Comparison of ENCODE assay signal across 29 cellular contexts in the genomic region with DNA sequence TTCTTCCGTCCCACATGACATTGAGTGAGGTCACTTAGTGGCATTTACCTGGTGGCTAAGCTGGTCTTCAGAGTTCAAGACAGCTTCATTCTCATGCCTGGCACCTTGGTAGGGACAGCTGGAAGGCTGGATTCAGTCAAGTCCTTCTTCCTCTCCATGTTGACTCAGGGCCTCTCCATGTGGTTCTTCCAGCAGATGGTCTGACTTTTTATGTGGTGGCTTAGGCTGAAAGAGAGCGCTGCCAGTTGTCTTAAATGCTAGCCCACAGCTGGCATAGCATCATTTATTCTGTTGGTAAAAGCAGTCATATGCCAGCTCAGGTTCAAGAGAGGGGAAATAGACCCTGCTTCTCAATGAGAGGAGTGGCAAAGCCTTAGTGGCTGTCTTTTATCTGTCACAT.
"Had no signal": no experiment of that assay in that cellular context is flagged by ENCODE, and none has a peak within 500 bp of the region (broad histone marks: within the 10 kb centered on the region; RNA-seq: fewer than 3 reads in every experiment).

No MANE protein-coding gene starts in this region.

- H3K27ac Mint-ChIP-seq: activated naive CD4-positive, alpha-beta T cell treated with anti-CD3 and anti-CD28 coated beads, Interleukin-2, amount 10 ng/mL, durations not matched to agents 7 days and 5 days; activated naive CD8-positive, alpha-beta T cell treated with anti-CD3 and anti-CD28 coated beads, Interleukin-2, amount 10 ng/mL, durations not matched to agents 7 days and 5 days; brain; endodermal cell; immature natural killer cell; mesothelial cell of epicardium; naive thymus-derived CD4-positive, alpha-beta T cell; T-helper 1 cell treated with Interleukin-12 subunit alpha and Interleukin-12 subunit beta and Interleukin-4 antibody, amounts not matched to agents 30 μg/mL and 1 μg/mL, for 36 hours had no signal

- H3K79me2 ChIP-seq: parathyroid adenoma had no signal

- H3K4me1 ChIP-seq: parathyroid adenoma, suprapubic skin had no signal

- H3K4me1 Mint-ChIP-seq: activated naive CD4-positive, alpha-beta T cell treated with anti-CD3 and anti-CD28 coated beads, Interleukin-2, amount 10 ng/mL, durations not matched to agents 7 days and 5 days; activated naive CD8-positive, alpha-beta T cell treated with anti-CD3 and anti-CD28 coated beads, Interleukin-2, amount 10 ng/mL, durations not matched to agents 7 days and 5 days; immature natural killer cell; mesothelial cell of epicardium had no signal

- H3K4me3 Mint-ChIP-seq: activated naive CD4-positive, alpha-beta T cell treated with anti-CD3 and anti-CD28 coated beads, Interleukin-2, amount 10 ng/mL, durations not matched to agents 7 days and 5 days; activated naive CD8-positive, alpha-beta T cell treated with anti-CD3 and anti-CD28 coated beads, Interleukin-2, amount 10 ng/mL, durations not matched to agents 7 days and 5 days; brain; endodermal cell; immature natural killer cell; mesothelial cell of epicardium; naive thymus-derived CD4-positive, alpha-beta T cell; T-helper 1 cell treated with Interleukin-12 subunit alpha and Interleukin-12 subunit beta and Interleukin-4 antibody, amounts not matched to agents 30 μg/mL and 1 μg/mL, for 36 hours had no signal

- H3K9me3 ChIP-seq: ascending aorta, esophagus squamous epithelium, psoas muscle, suprapubic skin, tibial nerve had no signal

- DNase-seq: activated CD4-positive, alpha-beta T cell treated with anti-CD3 and anti-CD28 coated beads for 4 hours; activated CD4-positive, alpha-beta T cell treated with anti-CD3 and anti-CD28 coated beads, Interleukin-2, amount 50 U/mL, for 4 hours; activated effector memory CD4-positive, alpha-beta T cell treated with Interleukin-2 at 50 U/mL for 16 hours; activated naive CD4-positive, alpha-beta T cell treated with anti-CD3 and anti-CD28 coated beads, Interleukin-2, amount 10 ng/mL, durations not matched to agents 7 days and 5 days; activated naive CD8-positive, alpha-beta T cell treated with anti-CD3 and anti-CD28 coated beads, Interleukin-2, amount 10 ng/mL, durations not matched to agents 7 days and 5 days; activated T-cell treated with anti-CD3 and anti-CD28 coated beads for 4 hours; caudate nucleus; cortex of kidney; endodermal cell; esophagus squamous epithelium; hippocampal formation; immature natural killer cell; kidney; left colon; naive thymus-derived CD4-positive, alpha-beta T cell; occipital lobe; psoas muscle; stimulated activated CD4-positive, alpha-beta T cell treated with anti-CD3 and anti-CD28 coated beads, Interleukin-15, amount 100 ng/mL, for 24 hours; stimulated activated CD4-positive, alpha-beta T cell treated with anti-CD3 and anti-CD28 coated beads, Interleukin-2, amount 100 ng/mL, for 24 hours; stimulated activated naive CD4-positive, alpha-beta T cell; T-helper 9 cell had no signal

- H3K9ac ChIP-seq: parathyroid adenoma had no signal

- H3K9me3 Mint-ChIP-seq: activated naive CD4-positive, alpha-beta T cell treated with anti-CD3 and anti-CD28 coated beads, Interleukin-2, amount 10 ng/mL, durations not matched to agents 7 days and 5 days; activated naive CD8-positive, alpha-beta T cell treated with anti-CD3 and anti-CD28 coated beads, Interleukin-2, amount 10 ng/mL, durations not matched to agents 7 days and 5 days; brain; endodermal cell; immature natural killer cell; mesothelial cell of epicardium; T-helper 1 cell treated with Interleukin-12 subunit alpha and Interleukin-12 subunit beta and Interleukin-4 antibody, amounts not matched to agents 30 μg/mL and 1 μg/mL, for 36 hours had no signal

- H3K4me3 ChIP-seq: ascending aorta, esophagus squamous epithelium, psoas muscle, suprapubic skin, tibial nerve had no signal

- H3K27me3 Mint-ChIP-seq: brain had no signal

- ATAC-seq: left colon; naive thymus-derived CD4-positive, alpha-beta T cell; psoas muscle had no signal

- H3K27me3 ChIP-seq: ascending aorta, esophagus squamous epithelium, suprapubic skin, tibial nerve had no signal

- H2AFZ ChIP-seq: parathyroid adenoma had no signal

- H3K36me3 Mint-ChIP-seq: activated naive CD4-positive, alpha-beta T cell treated with anti-CD3 and anti-CD28 coated beads, Interleukin-2, amount 10 ng/mL, durations not matched to agents 7 days and 5 days; activated naive CD8-positive, alpha-beta T cell treated with anti-CD3 and anti-CD28 coated beads, Interleukin-2, amount 10 ng/mL, durations not matched to agents 7 days and 5 days; immature natural killer cell; naive thymus-derived CD4-positive, alpha-beta T cell had no signal

- H3K27ac ChIP-seq: esophagus squamous epithelium, parathyroid adenoma, psoas muscle, suprapubic skin, tibial nerve, VCaP had no signal
